1 cellular context compared by ENCODE assay signal in genomic region chr5:892390-893136, GRCh38.
TF ChIP-seq lines count a peak whose summit lies in the region.

BRD9 (minus strand) TSS chr5:892801; CDS start chr5:892657, 144 bp downstream.
TRIP13 (plus strand) TSS chr5:892884; CDS start chr5:892999, 115 bp downstream.

TF ChIP-seq in HepG2, 621 proteins besides CTCF, POLR2A, EP300 and RAD21 (continues in another document):
- TF ChIP-seq ZNF205 (CRISPR knock-in tag; IDR thresholded peaks at IDR 0.05) (no peak), NCOR1 (IDR thresholded peaks at IDR 0.05; ENCODE audit: borderline replicate concordance, low read length) (no peak), SMARCE1 (IDR thresholded peaks at IDR 0.05; ENCODE audit: borderline replicate concordance) (no peak), ZFAT (CRISPR knock-in tag; conservative IDR thresholded peaks at IDR 0.05) (peak; percentile 89; the same call in 1 of the 2 replicates), CHCHD3 (CRISPR knock-in tag; IDR thresholded peaks at IDR 0.05) (no peak), ZNF781 (CRISPR knock-in tag; IDR thresholded peaks at IDR 0.05; ENCODE audit: borderline replicate concordance, not compliant biosample characterization) (no peak), PBX3 (CRISPR knock-in tag; IDR thresholded peaks at IDR 0.05; ENCODE audit: borderline replicate concordance) (no peak), MXD3 (CRISPR knock-in tag; IDR thresholded peaks at IDR 0.05) (peak; percentile 69; the same call in 1 of the 2 replicates), RFX1 (IDR thresholded peaks at IDR 0.05) (no peak), BORCS8-MEF2B (CRISPR knock-in tag; IDR thresholded peaks at IDR 0.05) (peak; percentile 63), DR1 (CRISPR knock-in tag; IDR thresholded peaks at IDR 0.05) (peak; percentile 20; the same call in 1 of the 2 replicates), ZNF17 (CRISPR knock-in tag; IDR thresholded peaks at IDR 0.05) (no peak), ZNF513 (CRISPR knock-in tag; conservative IDR thresholded peaks at IDR 0.05) (no peak), ZBTB1 (CRISPR knock-in tag; IDR thresholded peaks at IDR 0.05; ENCODE audit: borderline replicate concordance) (no peak), TFE3 (CRISPR knock-in tag; IDR thresholded peaks at IDR 0.05) (no peak), PLSCR1 (CRISPR knock-in tag; IDR thresholded peaks at IDR 0.05; ENCODE audit: borderline replicate concordance) (no peak), SUZ12 (IDR thresholded peaks at IDR 0.05; ENCODE audit: low read depth, low read length) (no peak), SETDB1 (CRISPR knock-in tag; IDR thresholded peaks at IDR 0.05; ENCODE audit: borderline replicate concordance) (no peak), ZNF263 (CRISPR knock-in tag; IDR thresholded peaks at IDR 0.05) (peak; percentile 75), ZNF784 (CRISPR knock-in tag; IDR thresholded peaks at IDR 0.05; ENCODE audit: borderline replicate concordance) (peak; percentile 80; the same call in 1 of the 2 replicates), TEAD2 (CRISPR knock-in tag; IDR thresholded peaks at IDR 0.05) (no peak), ZNF670 (CRISPR knock-in tag; IDR thresholded peaks at IDR 0.05; ENCODE audit: borderline replicate concordance) (no peak), ZNF724P (CRISPR knock-in tag; IDR thresholded peaks at IDR 0.05; ENCODE audit: borderline replicate concordance) (no peak), RBM39 (IDR thresholded peaks at IDR 0.05; ENCODE audit: low read depth, low read length, poor library complexity, severe bottlenecking) (peak; percentile 47), ZBTB38 (CRISPR knock-in tag; IDR thresholded peaks at IDR 0.05) (no peak; the same call in 1 of the 2 replicates), NFE2L1 (CRISPR knock-in tag; IDR thresholded peaks at IDR 0.05; ENCODE audit: borderline replicate concordance) (no peak), NR3C1 (CRISPR knock-in tag; IDR thresholded peaks at IDR 0.05) (no peak), KAT8 (CRISPR knock-in tag; IDR thresholded peaks at IDR 0.05) (peak; percentile 82), ZSCAN22 (CRISPR knock-in tag; IDR thresholded peaks at IDR 0.05) (no peak), ELF1 (CRISPR knock-in tag; IDR thresholded peaks at IDR 0.05) (peak; percentile 50; the same call in 1 of the 2 replicates), SIX1 (CRISPR knock-in tag; IDR thresholded peaks at IDR 0.05; ENCODE audit: borderline replicate concordance) (no peak), HBP1 (CRISPR knock-in tag; IDR thresholded peaks at IDR 0.05; ENCODE audit: low read depth) (peak; percentile 96), IKZF5 (CRISPR knock-in tag; IDR thresholded peaks at IDR 0.05) (peak; percentile 28; the same call in 1 of the 2 replicates), THYN1 (CRISPR knock-in tag; IDR thresholded peaks at IDR 0.05; ENCODE audit: borderline replicate concordance, low read depth) (no peak), ZNF280D (CRISPR knock-in tag; IDR thresholded peaks at IDR 0.05) (no peak), NFE2 (CRISPR knock-in tag; IDR thresholded peaks at IDR 0.05) (no peak), ZNF552 (CRISPR knock-in tag; IDR thresholded peaks at IDR 0.05; ENCODE audit: borderline replicate concordance) (no peak), ZNF256 (CRISPR knock-in tag; conservative IDR thresholded peaks at IDR 0.05) (no peak), CEBPG (CRISPR knock-in tag; IDR thresholded peaks at IDR 0.05) (no peak), ZKSCAN5 (CRISPR knock-in tag; IDR thresholded peaks at IDR 0.05) (no peak), TSC22D2 (CRISPR knock-in tag; IDR thresholded peaks at IDR 0.05; ENCODE audit: borderline replicate concordance) (0 out of 2 replicates have a peak, but pooled peaks have one; percentile 53), MYC (CRISPR knock-in tag; IDR thresholded peaks at IDR 0.05; ENCODE audit: borderline replicate concordance) (peak; percentile 86), GATAD1 (CRISPR knock-in tag; IDR thresholded peaks at IDR 0.05) (peak; percentile 94), KLF16 (CRISPR knock-in tag; IDR thresholded peaks at IDR 0.05) (peak in 1 of 2 experiments; percentile 67; a peak in 1 of 4 replicates), ZBTB25 (CRISPR knock-in tag; IDR thresholded peaks at IDR 0.05) (peak; percentile 68; the same call in 1 of the 2 replicates), DMAP1 (CRISPR knock-in tag; IDR thresholded peaks at IDR 0.05) (peak; percentile 84), ZNF362 (CRISPR knock-in tag; IDR thresholded peaks at IDR 0.05; ENCODE audit: borderline replicate concordance) (no peak), ONECUT2 (CRISPR knock-in tag; IDR thresholded peaks at IDR 0.05) (no peak), THAP11 (CRISPR knock-in tag; IDR thresholded peaks at IDR 0.05) (peak; percentile 91), ZNF225 (CRISPR knock-in tag; IDR thresholded peaks at IDR 0.05) (no peak), MXI1 (IDR thresholded peaks at IDR 0.05; ENCODE audit: borderline replicate concordance, low read depth, low read length) (peak; percentile 99), ZNF678 (CRISPR knock-in tag; IDR thresholded peaks at IDR 0.05) (no peak), SRF (IDR thresholded peaks at IDR 0.05; ENCODE audit: low read depth, low read length) (no peak), ZNF101 (CRISPR knock-in tag; IDR thresholded peaks at IDR 0.05; ENCODE audit: borderline replicate concordance, low read depth) (no peak), FOXM1 (CRISPR knock-in tag; IDR thresholded peaks at IDR 0.05) (peak; percentile 34; the same call in 1 of the 2 replicates), ZNF773 (CRISPR knock-in tag; IDR thresholded peaks at IDR 0.05; ENCODE audit: borderline replicate concordance) (0 out of 2 replicates have a peak, but pooled peaks have one; percentile 22), ZNF430 (CRISPR knock-in tag; IDR thresholded peaks at IDR 0.05) (no peak), MBD4 (IDR thresholded peaks at IDR 0.05; ENCODE audit: borderline replicate concordance, low read length) (no peak), NR2F6 (IDR thresholded peaks at IDR 0.05) (no peak), NR2F6 (CRISPR knock-in tag; IDR thresholded peaks at IDR 0.05) (no peak)
